Comparison of ENCODE assay signal across 8 cellular contexts in genomic region chr2:68463287-68463877, GRCh38. TPM values are rescaled to one million over a fixed set of nuclear protein-coding genes. Genes with fewer than 3 reads are reported as not detected.
A peak's percentile ranks its signal among the peaks of the same experiment; 100 is the strongest.
DNase-seq lines count a peak whose midpoint lies in the region; ATAC-seq, FAIRE-seq and TF ChIP-seq lines count a peak whose summit lies in the region.

No MANE protein-coding gene starts in this region.

- no peaks in the 10 kb centered on the region for H3K36me3 ChIP-seq in upper lobe of left lung

- no peak overlapping the region for H3K27ac Mint-ChIP-seq in activated CD4-positive, alpha-beta T cell treated with anti-CD3 and anti-CD28 coated beads, Interleukin-2, amount 10 ng/mL, durations not matched to agents 24 days and 14 days

- peaks cover 32% of the 10 kb centered on the region for H3K4me1 Mint-ChIP-seq in activated CD4-positive, alpha-beta T cell treated with anti-CD3 and anti-CD28 coated beads, Interleukin-2, amount 10 ng/mL, durations not matched to agents 24 days and 14 days

- no peaks in the 10 kb centered on the region for H3K27me3 Mint-ChIP-seq in activated CD4-positive, alpha-beta T cell treated with anti-CD3 and anti-CD28 coated beads, Interleukin-2, amount 10 ng/mL, durations not matched to agents 24 days and 14 days

- TF ChIP-seq EP300 in upper lobe of left lung (IDR thresholded peaks at IDR 0.05) = no peak

- no peak overlapping the region for H3K4me3 ChIP-seq in upper lobe of left lung

- H3K27ac ChIP-seq in upper lobe of left lung = no peak overlapping the region

- intact Hi-C loops in activated CD4-positive, alpha-beta T cell treated with anti-CD3 and anti-CD28 coated beads, Interleukin-2, amount 10 ng/mL, durations not matched to agents 24 days and 14 days (cut with micrococcal nuclease) = loop anchor here (1.0 to 10.0 kb wide), 6 partner anchors 25 to 921 kb away; partner anchors contain the start of genes ANTXR1 and GFPT1

- DNase-seq in activated CD4-positive, alpha-beta T cell treated with anti-CD3 and anti-CD28 coated beads, Interleukin-2, amount 10 ng/mL, durations not matched to agents 24 days and 14 days = peak; percentile 78
- no peak for DNase-seq in activated CD4-positive, alpha-beta T cell treated with anti-CD3 and anti-CD28 coated beads, Interleukin-2, amount 50 U/mL, for 1 hour
- DNase-seq in NCI-H146 (lab: John Stamatoyannopoulos, UW) = peak; percentile 22
- DNase-seq in amniotic epithelial cell (ENCODE audit: low read depth) = peak; percentile 63
- no peak for DNase-seq in upper lobe of left lung
- no peak for DNase-seq in NCI-H524 treated with DMSO at 0.1 percent for 48 hours (lab: John Stamatoyannopoulos, UW)

- no peak overlapping the region for H3K4me3 Mint-ChIP-seq in activated CD4-positive, alpha-beta T cell treated with anti-CD3 and anti-CD28 coated beads, Interleukin-2, amount 10 ng/mL, durations not matched to agents 24 days and 14 days

- ATAC-seq in upper lobe of left lung (ENCODE audit: low FRiP score in 2 of 2) (no peak), GM19328 (IDR thresholded peaks at IDR 0.05; ENCODE audit: unreplicated experiment) (no peak)

- H3K9me3 Mint-ChIP-seq in activated CD4-positive, alpha-beta T cell treated with anti-CD3 and anti-CD28 coated beads, Interleukin-2, amount 10 ng/mL, durations not matched to agents 24 days and 14 days = no peaks in the 10 kb centered on the region

- TF ChIP-seq CTCF in upper lobe of left lung (IDR thresholded peaks at IDR 0.05) = peak; percentile 41 to 73 (median 62)

- H3K27me3 ChIP-seq in upper lobe of left lung = no peaks in the 10 kb centered on the region

- no peaks in the 10 kb centered on the region for H3K36me3 Mint-ChIP-seq in activated CD4-positive, alpha-beta T cell treated with anti-CD3 and anti-CD28 coated beads, Interleukin-2, amount 10 ng/mL, durations not matched to agents 24 days and 14 days (ENCODE audit: low read depth)

- 0% methylated on average over 1 of the region's 1 CpG for WGBS in upper lobe of left lung, 2 donors

- H3K9me3 ChIP-seq in upper lobe of left lung = no peaks in the 10 kb centered on the region

- TF ChIP-seq POLR2A in upper lobe of left lung (IDR thresholded peaks at IDR 0.05) = no peak

- peak; percentile 99 for FAIRE-seq in islet of Langerhans (lab: Jason Lieb, UNC)

- peaks cover 9 to 18% (median 12%) of the 10 kb centered on the region in 4 donors for H3K4me1 ChIP-seq in upper lobe of left lung

RNA-seq across cellular contexts. Expression of gene FBXO48, which starts 3.7 kb away (rescaled TPM):
- total RNA-seq in activated CD4-positive, alpha-beta T cell treated with anti-CD3 and anti-CD28 coated beads, Interleukin-2, amount 10 ng/mL, durations not matched to agents 24 days and 14 days = 1.2 TPM in 2 replicates
- total RNA-seq in upper lobe of left lung = 1 to 10 TPM in 5 of 6 donors, under 1 TPM in 1; 0.46 to 3.1 (median 1.5) TPM

RNA-seq across cellular contexts. Expression of gene APLF, which starts 4.0 kb away (rescaled TPM):
- 2.0 and 2.1 TPM in 2 replicates for total RNA-seq in activated CD4-positive, alpha-beta T cell treated with anti-CD3 and anti-CD28 coated beads, Interleukin-2, amount 10 ng/mL, durations not matched to agents 24 days and 14 days
- 1 to 10 TPM; 3.7 to 5.5 (median 4.7) TPM for total RNA-seq in upper lobe of left lung

Comparison
In these comparisons a context has a peak if more than half of its experiments do, and no peak if none do; other contexts are left out.
1. DNase-seq: peak in activated CD4-positive, alpha-beta T cell treated with anti-CD3 and anti-CD28 coated beads, Interleukin-2, amount 10 ng/mL, durations not matched to agents 24 days and 14 days (single experiment), NCI-H146 (single experiment) and amniotic epithelial cell (single experiment); none in activated CD4-positive, alpha-beta T cell treated with anti-CD3 and anti-CD28 coated beads, Interleukin-2, amount 50 U/mL, for 1 hour (single experiment), upper lobe of left lung (0 of 2) and NCI-H524 treated with DMSO at 0.1 percent for 48 hours (single experiment).